In the genomic region with DNA sequence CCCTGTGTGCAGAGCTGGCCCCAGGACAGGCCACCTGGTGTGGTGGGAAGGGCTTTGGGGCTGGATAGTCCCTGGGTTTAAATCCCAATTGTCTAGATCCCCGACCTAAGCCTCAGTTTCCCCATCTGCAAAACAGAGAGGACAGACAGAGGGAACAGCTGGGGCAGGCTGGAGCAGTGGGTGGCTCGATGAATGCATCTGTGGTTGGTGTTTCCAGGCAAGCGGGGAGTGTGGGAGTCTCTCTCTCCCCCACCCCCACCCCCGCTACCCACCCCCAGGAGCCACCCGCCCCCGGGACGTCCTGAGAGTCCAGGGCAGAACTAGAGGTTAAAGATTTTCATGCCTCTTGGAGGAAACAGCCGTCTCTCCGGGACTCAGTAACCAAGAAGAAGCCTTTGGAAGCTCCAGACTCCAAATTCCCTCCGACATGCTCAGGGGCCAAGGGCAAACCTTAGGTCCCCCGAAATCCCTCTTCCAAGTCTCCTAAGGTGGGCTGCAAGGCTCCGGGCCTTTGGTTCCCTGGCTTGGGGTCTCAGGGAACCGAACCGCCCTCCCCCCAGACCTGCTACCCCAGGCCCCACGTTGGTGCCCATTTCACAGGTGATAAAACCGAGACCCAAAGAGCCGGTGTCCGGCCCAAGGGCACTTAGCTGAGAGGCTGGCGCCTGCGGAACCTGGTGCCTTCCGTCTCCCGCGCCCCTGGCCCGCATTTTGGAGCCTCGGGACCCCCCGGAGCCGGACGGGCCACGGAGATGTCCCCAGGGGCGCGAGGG, we compare ENCODE assay signal across 12 cellular contexts. TPM values are rescaled to one million over a fixed set of nuclear protein-coding genes. Genes with fewer than 3 reads are reported as not detected.
DNase-seq lines count a peak whose midpoint lies in the region; ATAC-seq and TF ChIP-seq lines count a peak whose summit lies in the region.
"Had no signal": no experiment of that assay in that cellular context is flagged by ENCODE, and none has a peak within 500 bp of the region (broad histone marks: within the 10 kb centered on the region; RNA-seq: fewer than 3 reads in every experiment).

No MANE protein-coding gene starts in this region.

- H3K4me3 ChIP-seq in HUES6 (ENCODE audit: low read depth, low read length) (peak overlapping the region; percentile 69), dorsolateral prefrontal cortex (peak overlapping the region in 42 of 59 donors; percentile 11 to 60 (median 36)), right lobe of liver (peak overlapping the region; percentile 56 to 63 (median 59)), subcutaneous abdominal adipose tissue (ENCODE audit: low read depth in 1 of 5, low read length in 5 of 5) (peak overlapping the region in 4 of 5 donors; percentile 21 to 63 (median 48))

- ATAC-seq in right lobe of liver (no peak), HG03520 (IDR thresholded peaks at IDR 0.05; ENCODE audit: unreplicated experiment) (no peak), HG03095 (IDR thresholded peaks at IDR 0.05; ENCODE audit: unreplicated experiment) (no peak)
- no peak for ATAC-seq in stimulated activated naive CD8-positive, alpha-beta T cell treated with anti-CD3 and anti-CD28 coated beads, Interleukin-15, Interleukin-2, amounts not matched to agents 100 U/mL and 50 U/mL, for 24 hours
- ATAC-seq: activated CD8-positive, alpha-beta T cell treated with anti-CD3 and anti-CD28 coated beads for 36 hours; activated naive CD8-positive, alpha-beta T cell treated with anti-CD3 and anti-CD28 coated beads, Interleukin-2, amount 50 U/mL, for 24 hours had no signal

- WGBS in right lobe of liver (ENCODE audit: insufficient coverage, low coverage, low lambda C conversion rate, missing lambda C conversion rate) = 22% methylated on average over 5 of the region's 31 CpGs

- H3K27ac ChIP-seq in HUES6 (ENCODE audit: low read depth, low read length) (no peak overlapping the region), dorsolateral prefrontal cortex (no peak overlapping the region), right lobe of liver (peak overlapping the region; percentile 5 to 75 (median 31)), subcutaneous abdominal adipose tissue (ENCODE audit: low read depth, low read length) (no peak overlapping the region)

- DNase-seq in dorsolateral prefrontal cortex = no peak
- peak in 1 of 3 donors; percentile 28 for DNase-seq in right lobe of liver
- DNase-seq in NCI-H1092 (lab: John Stamatoyannopoulos, UW) = no peak
- DNase-seq in stimulated activated naive CD8-positive, alpha-beta T cell treated with anti-CD3 and anti-CD28 coated beads, Interleukin-15, Interleukin-2, amounts not matched to agents 100 U/mL and 50 U/mL, for 24 hours = no peak
- DNase-seq: activated CD8-positive, alpha-beta T cell treated with anti-CD3 and anti-CD28 coated beads for 36 hours; activated naive CD8-positive, alpha-beta T cell treated with anti-CD3 and anti-CD28 coated beads, Interleukin-2, amount 50 U/mL, for 24 hours; DMS153; NCI-H446 had no signal

- H3K27me3 ChIP-seq in HUES6 (ENCODE audit: control insufficient read depth, insufficient read depth, low read length) (no peaks in the 10 kb centered on the region), dorsolateral prefrontal cortex (peaks cover 0 to 34% (median 19%) of the 10 kb centered on the region in 45 donors), right lobe of liver (no peaks in the 10 kb centered on the region), subcutaneous abdominal adipose tissue (ENCODE audit: control insufficient read depth in 5 of 5, insufficient read depth in 4 of 5, low read length in 5 of 5) (peaks cover 11 to 25% (median 13%) of the 10 kb centered on the region in 5 donors)

- H3K36me3 ChIP-seq in HUES6 (ENCODE audit: control insufficient read depth, insufficient read depth, low read length) = no peaks in the 10 kb centered on the region
- no peaks in the 10 kb centered on the region for H3K36me3 ChIP-seq in right lobe of liver
- no peaks in the 10 kb centered on the region for H3K36me3 ChIP-seq in subcutaneous abdominal adipose tissue (ENCODE audit: control insufficient read depth in 5 of 5, insufficient read depth in 5 of 5, low read length in 5 of 5)

- H3K9me3 ChIP-seq in HUES6 (ENCODE audit: control insufficient read depth, insufficient read depth, low read depth, low read length) (no peaks in the 10 kb centered on the region), right lobe of liver (no peaks in the 10 kb centered on the region), subcutaneous abdominal adipose tissue (ENCODE audit: control insufficient read depth in 5 of 5, low read length in 5 of 5) (no peaks in the 10 kb centered on the region)

- no peak for TF ChIP-seq CTCF in dorsolateral prefrontal cortex (IDR thresholded peaks at IDR 0.05 in 54 of 56, conservative IDR thresholded peaks at IDR 0.05 in 2 of 56; ENCODE audit: low read depth in 1 of 56, partially characterized antibody in 56 of 56)
- TF ChIP-seq CTCF in right lobe of liver (IDR thresholded peaks at IDR 0.05) = no peak

- intact Hi-C loops in dorsolateral prefrontal cortex (cut with DNase I) = no loop called here
- intact Hi-C loops in right lobe of liver (cut with DNase I) = no loop called here

- no peak for TF ChIP-seq POLR2A in right lobe of liver (IDR thresholded peaks at IDR 0.05)

- H3K9ac ChIP-seq in HUES6 (ENCODE audit: low read length) (peak overlapping the region; percentile 48), subcutaneous abdominal adipose tissue (ENCODE audit: low read length in 5 of 5) (peak overlapping the region in 3 of 5 donors; percentile 43 to 70 (median 65))

- H3K4me1 ChIP-seq in HUES6 (ENCODE audit: control insufficient read depth, insufficient read depth, low read length) (peaks cover 13% of the 10 kb centered on the region), right lobe of liver (peaks cover 0 to 44% (median 9%) of the 10 kb centered on the region in 4 donors), subcutaneous abdominal adipose tissue (ENCODE audit: control insufficient read depth in 5 of 5, insufficient read depth in 5 of 5, low read length in 5 of 5) (peaks cover 0 to 30% (median 8%) of the 10 kb centered on the region in 5 donors)

RNA-seq across cellular contexts. Expression of gene TRPV4, which starts 0.5 kb away (rescaled TPM):
- total RNA-seq in dorsolateral prefrontal cortex = 1 to 10 TPM in 8 of 120 experiments, under 1 TPM in 77, not detected in 35; 0.12 to 2.1 (median 0.49) TPM
- 10 to 100 TPM in 1 of 6 experiments, 1 to 10 TPM in 5; 5.3 to 10.3 (median 6.7) TPM for total RNA-seq in right lobe of liver
- total RNA-seq: activated CD8-positive, alpha-beta T cell treated with anti-CD3 and anti-CD28 coated beads for 36 hours had no signal

RNA-seq across cellular contexts. Expression of gene GLTP, which starts 47.6 kb away (rescaled TPM):
- 100 to 1,000 TPM in 4 of 120 experiments, 10 to 100 TPM in 116; 20.7 to 126 (median 43.1) TPM for total RNA-seq in dorsolateral prefrontal cortex
- 10 to 100 TPM in 5 of 6 experiments, 1 to 10 TPM in 1; 9.8 to 20.8 (median 13.6) TPM for total RNA-seq in right lobe of liver

Comparison
In these comparisons a context has a peak if more than half of its experiments do, and no peak if none do; other contexts are left out.
1. H3K27ac ChIP-seq: peak in right lobe of liver (3 of 3); none in HUES6 (single experiment), dorsolateral prefrontal cortex (0 of 59) and subcutaneous abdominal adipose tissue (single experiment).
2. Peak in every context shown above with its lines, with median percentiles within 50 percentile points of each other: H3K4me3 ChIP-seq.